ENCODE assay signal across 1 cellular context in genomic region chr3:173217127-173217526, GRCh38.
TF ChIP-seq lines count a peak whose summit lies in the region.

No MANE protein-coding gene starts in this region.

TF ChIP-seq in H1, 55 proteins besides CTCF, POLR2A, EP300 and RAD21 (continued from another document):
- TF ChIP-seq CHD7 (IDR thresholded peaks at IDR 0.05; ENCODE audit: insufficient replicate concordance, low read length) = no peak
- no peak for TF ChIP-seq KDM4A (IDR thresholded peaks at IDR 0.05; ENCODE audit: low read depth, low read length, severe bottlenecking)
- TF ChIP-seq RFX5 (IDR thresholded peaks at IDR 0.05; ENCODE audit: borderline replicate concordance, low read depth, low read length) = no peak
- no peak for TF ChIP-seq HDAC2 (IDR thresholded peaks at IDR 0.05; ENCODE audit: borderline replicate concordance in 1 of 2, low read depth in 2 of 2, low read length in 2 of 2)
